ENCODE assay signal across 17 cellular contexts in the genomic region with DNA sequence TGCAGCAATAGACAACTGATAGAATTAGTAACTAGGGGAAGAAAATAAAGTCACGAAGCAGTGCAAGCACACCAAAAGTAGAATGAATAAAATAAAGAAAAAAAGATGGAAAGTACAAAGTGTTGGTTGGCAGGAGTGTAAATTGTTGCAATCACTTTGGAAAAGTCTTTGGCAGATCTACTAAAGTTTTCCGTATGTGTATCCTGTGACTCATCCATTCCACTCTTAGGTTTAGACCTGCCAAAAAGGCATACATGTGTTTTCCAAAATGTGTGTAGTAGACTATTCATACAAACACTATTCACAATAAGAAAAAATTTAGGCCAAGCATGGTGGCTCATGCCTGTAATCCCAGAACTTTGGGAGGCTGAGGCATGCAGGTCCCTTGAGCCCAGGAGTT.
A peak's percentile ranks its signal among the peaks of the same experiment; 100 is the strongest.
DNase-seq lines count a peak whose midpoint lies in the region; ATAC-seq and TF ChIP-seq lines count a peak whose summit lies in the region.
"Had no signal": no experiment of that assay in that cellular context is flagged by ENCODE, and none has a peak within 500 bp of the region (broad histone marks: within the 10 kb centered on the region; RNA-seq: fewer than 3 reads in every experiment).

No MANE protein-coding gene starts in this region.

- CTCF ChIA-PET in RWPE1 (lab: Yijun Ruan, JAX), result no interaction called here

- TF ChIP-seq POLR2A in tibial nerve (IDR thresholded peaks at IDR 0.05), result no peak

- no peaks in the 10 kb centered on the region for H3K36me3 Mint-ChIP-seq in activated T-cell treated with anti-CD3 and anti-CD28 coated beads, Interleukin-2, amount 50 U/mL, for 4 hours (ENCODE audit: insufficient read depth)
- H3K36me3 Mint-ChIP-seq: activated naive CD8-positive, alpha-beta T cell treated with anti-CD3 and anti-CD28 coated beads for 36 hours had no signal

- TF ChIP-seq EP300 in tibial nerve (IDR thresholded peaks at IDR 0.05), result peak in 1 of 2 donors; percentile 38

- DNase-seq in ELR (ENCODE audit: low read depth) (peak; percentile 64), RWPE1 (ENCODE audit: low spot score) (peak; percentile 30), dermis microvascular lymphatic vessel endothelial cell (ENCODE audit: low read depth in 2 of 2) (peak; percentile 5 to 59), left lung (no peak), tibial nerve (ENCODE audit: low spot score in 2 of 2) (no peak), GM13976 (ENCODE audit: low spot score) (no peak)
- no peak for DNase-seq in activated T-cell treated with anti-CD3 and anti-CD28 coated beads, Interleukin-2, amount 50 U/mL, for 4 hours
- DNase-seq: activated CD4-positive, alpha-beta T cell treated with anti-CD3 and anti-CD28 coated beads, Interleukin-2, amount 50 U/mL, for 4 hours; activated naive CD8-positive, alpha-beta T cell treated with anti-CD3 and anti-CD28 coated beads for 36 hours; activated T-cell treated with anti-CD3 and anti-CD28 coated beads, Interleukin-2, amount 50 U/mL, for 24 hours; NCI-H1092 treated with DMSO at 0.1 percent for 48 hours; NCI-H2171 treated with DMSO at 0.1 percent for 48 hours; stimulated activated naive CD8-positive, alpha-beta T cell treated with anti-CD3 and anti-CD28 coated beads, Interleukin-15, amount 100 ng/mL, for 72 hours; T-helper 9 cell had no signal

- peaks cover 7% of the 10 kb centered on the region for H3K9me3 Mint-ChIP-seq in activated T-cell treated with anti-CD3 and anti-CD28 coated beads, Interleukin-2, amount 50 U/mL, for 4 hours

- in situ Hi-C loops in GM13976 (cut with MboI; ENCODE audit: low sequenced_read_pairs, unreplicated experiment), result no loop called here

- POLR2A ChIA-PET in RWPE1 (lab: Yijun Ruan, JAX; ENCODE audit: low non-redundant PET), result no interaction called here

- peak; percentile 46 for ATAC-seq in left lung
- no peak for ATAC-seq in activated T-cell treated with anti-CD3 and anti-CD28 coated beads, Interleukin-2, amount 50 U/mL, for 4 hours
- ATAC-seq in GM18858 (IDR thresholded peaks at IDR 0.05; ENCODE audit: unreplicated experiment), result no peak
- ATAC-seq: stimulated activated naive CD8-positive, alpha-beta T cell treated with anti-CD3 and anti-CD28 coated beads, Interleukin-15, amount 100 ng/mL, for 72 hours had no signal

- H3K36me3 ChIP-seq in left lung (no peaks in the 10 kb centered on the region), tibial nerve (no peaks in the 10 kb centered on the region)
- H3K36me3 ChIP-seq: HAP-1 had no signal

- peak overlapping the region; percentile 82 for H3K27ac ChIP-seq in RWPE1
- no peak overlapping the region for H3K27ac ChIP-seq in left lung
- no peak overlapping the region for H3K27ac ChIP-seq in tibial nerve

- H3K4me1 ChIP-seq in left lung (no peaks in the 10 kb centered on the region), tibial nerve (no peaks in the 10 kb centered on the region)

- peaks cover 0 to 17% of the 10 kb centered on the region in 2 donors for H3K9me3 ChIP-seq in left lung
- peaks cover 0 to 8% (median 2%) of the 10 kb centered on the region in 4 donors for H3K9me3 ChIP-seq in tibial nerve
- H3K9me3 ChIP-seq: HAP-1 had no signal

- TF ChIP-seq CTCF in RWPE1 (conservative IDR thresholded peaks at IDR 0.05; ENCODE audit: low read depth), result no peak
- no peak for TF ChIP-seq CTCF in left lung (IDR thresholded peaks at IDR 0.05)
- TF ChIP-seq CTCF in tibial nerve (IDR thresholded peaks at IDR 0.05), result no peak
- TF ChIP-seq CTCF in GM13976 (IDR thresholded peaks at IDR 0.05; ENCODE audit: borderline replicate concordance, control extremely low read depth, extremely low read depth, insufficient read depth, missing control alignments), result no peak

- no peaks in the 10 kb centered on the region for H3K27me3 ChIP-seq in left lung
- no peaks in the 10 kb centered on the region for H3K27me3 ChIP-seq in tibial nerve

- no peaks in the 10 kb centered on the region for H3K4me1 Mint-ChIP-seq in activated T-cell treated with anti-CD3 and anti-CD28 coated beads, Interleukin-2, amount 50 U/mL, for 4 hours (ENCODE audit: low read depth)
- H3K4me1 Mint-ChIP-seq: activated naive CD8-positive, alpha-beta T cell treated with anti-CD3 and anti-CD28 coated beads for 36 hours; stimulated activated naive CD8-positive, alpha-beta T cell treated with anti-CD3 and anti-CD28 coated beads, Interleukin-15, amount 100 ng/mL, for 72 hours had no signal

- H3K4me3 Mint-ChIP-seq in activated T-cell treated with anti-CD3 and anti-CD28 coated beads, Interleukin-2, amount 50 U/mL, for 4 hours, result no peak overlapping the region
- H3K4me3 Mint-ChIP-seq: activated naive CD8-positive, alpha-beta T cell treated with anti-CD3 and anti-CD28 coated beads for 36 hours; activated T-cell treated with anti-CD3 and anti-CD28 coated beads, Interleukin-2, amount 50 U/mL, for 24 hours; stimulated activated naive CD8-positive, alpha-beta T cell treated with anti-CD3 and anti-CD28 coated beads, Interleukin-15, amount 100 ng/mL, for 72 hours had no signal

- 63 to 64% methylated on average over 2 of the region's 2 CpGs for WGBS in tibial nerve, 2 donors

- H3K4me3 ChIP-seq in left lung (no peak overlapping the region), tibial nerve (no peak overlapping the region)
- H3K4me3 ChIP-seq: HAP-1 had no signal

- H3K27me3 Mint-ChIP-seq in activated T-cell treated with anti-CD3 and anti-CD28 coated beads, Interleukin-2, amount 50 U/mL, for 4 hours (ENCODE audit: low read depth), result no peaks in the 10 kb centered on the region
- H3K27me3 Mint-ChIP-seq: activated naive CD8-positive, alpha-beta T cell treated with anti-CD3 and anti-CD28 coated beads for 36 hours; activated T-cell treated with anti-CD3 and anti-CD28 coated beads, Interleukin-2, amount 50 U/mL, for 24 hours; progenitor cell of endocrine pancreas; stimulated activated naive CD8-positive, alpha-beta T cell treated with anti-CD3 and anti-CD28 coated beads, Interleukin-15, amount 100 ng/mL, for 72 hours had no signal

- intact Hi-C loops in left lung (cut with DNase I), result no loop called here

Comparison
In these comparisons a context has a peak if more than half of its experiments do, and no peak if none do; other contexts are left out.
1. DNase-seq: peak in ELR (single experiment), RWPE1 (single experiment) and dermis microvascular lymphatic vessel endothelial cell (2 of 2); none in left lung (0 of 2), activated T-cell treated with anti-CD3 and anti-CD28 coated beads, Interleukin-2, amount 50 U/mL, for 4 hours (single experiment), tibial nerve (0 of 2) and GM13976 (single experiment).